Comparison of ENCODE assay signal across 28 cellular contexts in the genomic region with DNA sequence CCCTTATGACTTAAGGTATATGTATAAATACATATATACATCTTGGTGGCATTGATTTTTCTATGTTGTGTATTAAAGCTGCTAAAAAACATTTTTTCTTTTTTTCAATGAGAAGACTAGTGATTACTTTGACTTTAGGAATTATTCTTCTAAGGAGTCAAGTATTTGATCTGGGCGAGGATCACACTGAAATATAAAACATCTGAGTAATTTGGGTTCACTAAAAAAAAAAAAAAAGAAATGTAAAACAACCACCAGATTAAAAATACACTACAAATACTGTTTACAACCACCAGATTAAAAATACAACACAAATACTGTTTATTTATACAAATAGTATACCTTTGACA. TPM values are rescaled to one million over a fixed set of nuclear protein-coding genes. Genes with fewer than 3 reads are reported as not detected.
DNase-seq lines count a peak whose midpoint lies in the region; ATAC-seq lines count a peak whose summit lies in the region.
"Had no signal": no experiment of that assay in that cellular context is flagged by ENCODE, and none has a peak within 500 bp of the region (broad histone marks: within the 10 kb centered on the region; RNA-seq: fewer than 3 reads in every experiment).

No MANE protein-coding gene starts in this region.

- no CpG with 5 or more reads among the region's 1 CpG for WGBS in mesenchymal stem cell
- 85% methylated on average over 1 of the region's 1 CpG for WGBS in right cardiac atrium

- peaks cover 22% of the 10 kb centered on the region for H3K4me1 ChIP-seq in mesenchymal stem cell (ENCODE audit: control insufficient read depth, insufficient read depth, low read depth, low read length)
- H3K4me1 ChIP-seq in subcutaneous abdominal adipose tissue (ENCODE audit: control insufficient read depth in 5 of 5, insufficient read depth in 5 of 5, low read length in 5 of 5) = peaks cover 0 to 25% (median 22%) of the 10 kb centered on the region in 5 donors
- peaks cover 9% of the 10 kb centered on the region for H3K4me1 ChIP-seq in right cardiac atrium (ENCODE audit: control insufficient read depth, insufficient read depth, low read length)

- H3K9ac ChIP-seq in mesenchymal stem cell (ENCODE audit: low read length) (peak overlapping the region; percentile 40), subcutaneous abdominal adipose tissue (ENCODE audit: low read length in 5 of 5) (no peak overlapping the region)
- H3K9ac ChIP-seq: neural progenitor cell had no signal

- H3K4ac ChIP-seq in mesenchymal stem cell (ENCODE audit: low read depth in 1 of 2, low read length in 2 of 2) = no peak overlapping the region

- no peak overlapping the region for H4K8ac ChIP-seq in mesenchymal stem cell (ENCODE audit: low read length)

- no peak overlapping the region for H2BK120ac ChIP-seq in mesenchymal stem cell (ENCODE audit: low read depth, low read length)

- H3K9me3 ChIP-seq in mesenchymal stem cell (ENCODE audit: control insufficient read depth, low read length) (no peaks in the 10 kb centered on the region), subcutaneous abdominal adipose tissue (ENCODE audit: control insufficient read depth in 5 of 5, low read length in 5 of 5) (no peaks in the 10 kb centered on the region), right cardiac atrium (ENCODE audit: control insufficient read depth, low read length) (no peaks in the 10 kb centered on the region)
- H3K9me3 ChIP-seq: esophagus squamous epithelium, lower lobe of right lung, suprapubic skin had no signal

- H3K18ac ChIP-seq in mesenchymal stem cell (ENCODE audit: low read depth in 1 of 2, low read length in 2 of 2) = no peak overlapping the region

- no peak overlapping the region for H3K4me3 Mint-ChIP-seq in activated T-helper 17 cell treated with anti-CD3 and anti-CD28 coated beads, Interleukin-2, amount 50 U/mL, for 72 hours
- H3K4me3 Mint-ChIP-seq: activated CD4-positive, alpha-beta T cell treated with anti-CD3 and anti-CD28 coated beads, Interleukin-2, amount 10 ng/mL, durations not matched to agents 7 days and 5 days; brain; neural progenitor cell had no signal

- no peak overlapping the region for H3K4me3 ChIP-seq in mesenchymal stem cell (ENCODE audit: insufficient read depth in 1 of 2, low read depth in 1 of 2, low read length in 2 of 2)
- no peak overlapping the region for H3K4me3 ChIP-seq in subcutaneous abdominal adipose tissue (ENCODE audit: low read depth in 1 of 5, low read length in 5 of 5)
- no peak overlapping the region for H3K4me3 ChIP-seq in H7 (ENCODE audit: insufficient read depth, low read depth, low read length)
- no peak overlapping the region for H3K4me3 ChIP-seq in right cardiac atrium (ENCODE audit: low read length)
- H3K4me3 ChIP-seq: esophagus squamous epithelium, lower lobe of right lung, neural progenitor cell, skin epidermis, suprapubic skin had no signal

- peaks cover 17% of the 10 kb centered on the region for H3K4me1 Mint-ChIP-seq in activated T-helper 17 cell treated with anti-CD3 and anti-CD28 coated beads, Interleukin-2, amount 50 U/mL, for 72 hours

- ATAC-seq in activated T-helper 17 cell treated with anti-CD3 and anti-CD28 coated beads, Interleukin-2, amount 50 U/mL, for 72 hours (replicated peaks) = no peak
- ATAC-seq in right cardiac atrium = no peak
- ATAC-seq: HCT116, lower lobe of right lung, Right ventricle myocardium inferior had no signal

- H2BK5ac ChIP-seq in mesenchymal stem cell (ENCODE audit: low read depth, low read length, poor library complexity, severe bottlenecking) = no peak overlapping the region

- no peak overlapping the region for H2BK12ac ChIP-seq in mesenchymal stem cell (ENCODE audit: low read length in 2 of 2)

- H3K36me3 ChIP-seq in mesenchymal stem cell (ENCODE audit: control insufficient read depth in 1 of 2, insufficient read depth in 2 of 2, low read depth in 1 of 2, low read length in 2 of 2) = peaks cover 8 to 14% of the 10 kb centered on the region in 2 experiments
- H3K36me3 ChIP-seq in subcutaneous abdominal adipose tissue (ENCODE audit: control insufficient read depth in 5 of 5, insufficient read depth in 5 of 5, low read length in 5 of 5) = peaks cover 0 to 7% (median 4%) of the 10 kb centered on the region in 5 donors
- no peaks in the 10 kb centered on the region for H3K36me3 ChIP-seq in H7 (replicated peaks; ENCODE audit: control insufficient read depth, insufficient read depth, low read length)
- H3K36me3 ChIP-seq: neural progenitor cell had no signal

- peaks cover 44% of the 10 kb centered on the region for H3K36me3 Mint-ChIP-seq in activated T-helper 17 cell treated with anti-CD3 and anti-CD28 coated beads, Interleukin-2, amount 50 U/mL, for 72 hours (ENCODE audit: low read depth)

- no peak overlapping the region for H2BK15ac ChIP-seq in mesenchymal stem cell (ENCODE audit: low read depth, poor library complexity, severe bottlenecking)

- H3K23ac ChIP-seq in mesenchymal stem cell (ENCODE audit: low read length in 2 of 2) = no peak overlapping the region

- no peak overlapping the region for H2AK5ac ChIP-seq in mesenchymal stem cell (ENCODE audit: low read length, severe bottlenecking)

- H2AFZ ChIP-seq in mesenchymal stem cell (ENCODE audit: low read depth, low read length) = no peak overlapping the region
- H2AFZ ChIP-seq: neural progenitor cell had no signal

- intact Hi-C loops in right cardiac atrium (cut with DNase I) = loop anchor here in 1 of 4 donors (10.0 kb wide), 1 partner anchor 67 kb away; no protein-coding TSS in a partner anchor

- H3K27ac Mint-ChIP-seq in activated T-helper 17 cell treated with anti-CD3 and anti-CD28 coated beads, Interleukin-2, amount 50 U/mL, for 72 hours = peak overlapping the region; percentile 33
- H3K27ac Mint-ChIP-seq: activated CD4-positive, alpha-beta T cell treated with anti-CD3 and anti-CD28 coated beads, Interleukin-2, amount 10 ng/mL, durations not matched to agents 7 days and 5 days; neural progenitor cell had no signal

- H3K27me3 ChIP-seq in mesenchymal stem cell (ENCODE audit: control insufficient read depth in 1 of 2, insufficient read depth in 1 of 2, low read length in 2 of 2) = no peaks in the 10 kb centered on the region
- no peaks in the 10 kb centered on the region for H3K27me3 ChIP-seq in subcutaneous abdominal adipose tissue (ENCODE audit: control insufficient read depth in 5 of 5, insufficient read depth in 4 of 5, low read length in 5 of 5)
- no peaks in the 10 kb centered on the region for H3K27me3 ChIP-seq in H7 (ENCODE audit: control insufficient read depth, insufficient read depth, low read length)
- no peaks in the 10 kb centered on the region for H3K27me3 ChIP-seq in right cardiac atrium (ENCODE audit: control insufficient read depth, insufficient read depth)
- H3K27me3 ChIP-seq: esophagus squamous epithelium, neural progenitor cell, suprapubic skin had no signal

- H4K91ac ChIP-seq in mesenchymal stem cell (ENCODE audit: low read length) = no peak overlapping the region

- H3K27ac ChIP-seq in mesenchymal stem cell (ENCODE audit: low read length, poor library complexity, severe bottlenecking) = no peak overlapping the region
- peak overlapping the region; percentile 93 for H3K27ac ChIP-seq in subcutaneous abdominal adipose tissue (ENCODE audit: low read depth, low read length)
- H3K27ac ChIP-seq in right cardiac atrium (ENCODE audit: low read length) = no peak overlapping the region
- H3K27ac ChIP-seq: lower lobe of right lung, neural progenitor cell, suprapubic skin, WERI-Rb-1 had no signal

- no peaks in the 10 kb centered on the region for H3K9me3 Mint-ChIP-seq in activated T-helper 17 cell treated with anti-CD3 and anti-CD28 coated beads, Interleukin-2, amount 50 U/mL, for 72 hours
- H3K9me3 Mint-ChIP-seq: activated CD4-positive, alpha-beta T cell treated with anti-CD3 and anti-CD28 coated beads, Interleukin-2, amount 10 ng/mL, durations not matched to agents 7 days and 5 days; CD4-positive, CD25-positive, alpha-beta regulatory T cell had no signal

- no peak overlapping the region for H3K14ac ChIP-seq in mesenchymal stem cell (ENCODE audit: low read length in 2 of 2)

- H3K4me2 ChIP-seq in mesenchymal stem cell (ENCODE audit: low read length, poor library complexity, severe bottlenecking) = no peak overlapping the region
- H3K4me2 ChIP-seq: neural progenitor cell had no signal

- H3K27me3 Mint-ChIP-seq in activated T-helper 17 cell treated with anti-CD3 and anti-CD28 coated beads, Interleukin-2, amount 50 U/mL, for 72 hours = no peaks in the 10 kb centered on the region
- H3K27me3 Mint-ChIP-seq: activated CD4-positive, alpha-beta T cell treated with anti-CD3 and anti-CD28 coated beads, Interleukin-2, amount 10 ng/mL, durations not matched to agents 7 days and 5 days; brain; CD4-positive, CD25-positive, alpha-beta regulatory T cell had no signal

- DNase-seq in HCEC 1CT (peak; percentile 3), mesenchymal stem cell (no peak), H7 (no peak), right cardiac atrium (no peak), hepatic stellate cell (ENCODE audit: low spot score) (no peak)
- DNase-seq: activated CD4-positive, alpha-beta T cell treated with anti-CD3 and anti-CD28 coated beads, Interleukin-2, amount 10 ng/mL, durations not matched to agents 7 days and 5 days; activated CD8-positive, alpha-beta memory T cell treated with anti-CD3 and anti-CD28 coated beads, Interleukin-2, amount 50 U/mL, for 4 hours; CD4-positive, CD25-positive, alpha-beta regulatory T cell; effector CD8-positive, alpha-beta T cell; esophagus squamous epithelium; glutamatergic neuron; IMR-90; kidney glomerular epithelial cell; lower lobe of right lung; NCI-H1092 treated with DMSO at 0.1 percent for 48 hours; NCI-H2029; NCI-H2227 treated with DMSO at 0.1 percent for 48 hours; NCI-H748 treated with DMSO at 0.1 percent for 48 hours; stimulated activated CD4-positive, alpha-beta T cell treated with anti-CD3 and anti-CD28 coated beads, Interleukin-2, amount 100 ng/mL, for 24 hours; WERI-Rb-1 had no signal

- no peaks in the 10 kb centered on the region for H3K79me1 ChIP-seq in mesenchymal stem cell (replicated peaks; ENCODE audit: low read length, poor library complexity, severe bottlenecking)

RNA-seq across cellular contexts. Expression of a gene that starts 9.0 kb away (rescaled TPM):
- 10 to 100 TPM; 39.7 to 46.5 TPM for total RNA-seq in activated T-helper 17 cell treated with anti-CD3 and anti-CD28 coated beads, Interleukin-2, amount 50 U/mL, for 72 hours
- polyA plus RNA-seq in mesenchymal stem cell (2013, experiment 1 of 2) = 30.9 TPM
- polyA plus RNA-seq in mesenchymal stem cell (2013, experiment 2 of 2) = 29.7 TPM
- total RNA-seq in H7 (2014; rRNA removed; shearing (Covaris generic)) = 28.3 and 29.0 TPM in 2 replicates
- 10 to 100 TPM; 43.6 to 51.1 (median 46.6) TPM for total RNA-seq in right cardiac atrium
- polyA plus RNA-seq in right cardiac atrium = 31.2 TPM
